ENCODE assay signal across 1 cellular context in the genomic region with DNA sequence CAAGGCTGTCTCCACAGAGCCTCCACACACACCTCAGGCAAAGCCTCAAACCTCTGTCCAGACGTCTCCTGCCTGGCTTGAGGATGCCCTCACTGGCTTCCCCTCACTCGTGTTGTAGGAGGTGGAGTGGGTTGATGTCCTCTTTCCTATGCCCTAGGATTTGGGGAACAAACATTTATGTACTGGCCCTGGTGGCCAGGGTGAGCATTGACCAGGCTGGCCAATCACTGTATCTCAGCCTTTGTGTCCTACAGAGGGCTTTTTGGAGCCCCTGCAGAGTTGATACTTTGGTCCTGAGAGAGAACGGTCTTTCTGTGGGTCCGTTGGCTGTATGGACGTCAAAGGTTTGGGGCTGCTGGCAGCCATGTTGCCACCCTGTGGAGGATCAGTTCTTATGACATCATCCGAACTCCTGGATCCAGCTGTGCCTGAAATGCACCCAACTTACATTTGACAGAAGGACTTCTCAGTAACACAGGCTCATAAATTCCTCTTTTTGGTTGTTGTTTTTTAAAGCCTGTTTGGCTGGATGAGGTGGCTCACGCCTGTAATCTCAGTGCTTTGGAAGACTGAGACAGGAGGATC.
TF ChIP-seq lines count a peak whose summit lies in the region.

No MANE protein-coding gene starts in this region.

TF ChIP-seq in HCT116, 20 proteins besides CTCF, POLR2A, EP300 and RAD21:
- TF ChIP-seq, protein P1, sequence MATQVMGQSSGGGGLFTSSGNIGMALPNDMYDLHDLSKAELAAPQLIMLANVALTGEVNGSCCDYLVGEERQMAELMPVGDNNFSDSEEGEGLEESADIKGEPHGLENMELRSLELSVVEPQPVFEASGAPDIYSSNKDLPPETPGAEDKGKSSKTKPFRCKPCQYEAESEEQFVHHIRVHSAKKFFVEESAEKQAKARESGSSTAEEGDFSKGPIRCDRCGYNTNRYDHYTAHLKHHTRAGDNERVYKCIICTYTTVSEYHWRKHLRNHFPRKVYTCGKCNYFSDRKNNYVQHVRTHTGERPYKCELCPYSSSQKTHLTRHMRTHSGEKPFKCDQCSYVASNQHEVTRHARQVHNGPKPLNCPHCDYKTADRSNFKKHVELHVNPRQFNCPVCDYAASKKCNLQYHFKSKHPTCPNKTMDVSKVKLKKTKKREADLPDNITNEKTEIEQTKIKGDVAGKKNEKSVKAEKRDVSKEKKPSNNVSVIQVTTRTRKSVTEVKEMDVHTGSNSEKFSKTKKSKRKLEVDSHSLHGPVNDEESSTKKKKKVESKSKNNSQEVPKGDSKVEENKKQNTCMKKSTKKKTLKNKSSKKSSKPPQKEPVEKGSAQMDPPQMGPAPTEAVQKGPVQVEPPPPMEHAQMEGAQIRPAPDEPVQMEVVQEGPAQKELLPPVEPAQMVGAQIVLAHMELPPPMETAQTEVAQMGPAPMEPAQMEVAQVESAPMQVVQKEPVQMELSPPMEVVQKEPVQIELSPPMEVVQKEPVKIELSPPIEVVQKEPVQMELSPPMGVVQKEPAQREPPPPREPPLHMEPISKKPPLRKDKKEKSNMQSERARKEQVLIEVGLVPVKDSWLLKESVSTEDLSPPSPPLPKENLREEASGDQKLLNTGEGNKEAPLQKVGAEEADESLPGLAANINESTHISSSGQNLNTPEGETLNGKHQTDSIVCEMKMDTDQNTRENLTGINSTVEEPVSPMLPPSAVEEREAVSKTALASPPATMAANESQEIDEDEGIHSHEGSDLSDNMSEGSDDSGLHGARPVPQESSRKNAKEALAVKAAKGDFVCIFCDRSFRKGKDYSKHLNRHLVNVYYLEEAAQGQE (IDR thresholded peaks at IDR 0.05; ENCODE audit: low read depth): no peak
- no peak for TF ChIP-seq CEBPB (IDR thresholded peaks at IDR 0.05; ENCODE audit: low read depth)
- TF ChIP-seq YY1 (IDR thresholded peaks at IDR 0.05; ENCODE audit: extremely low read depth, insufficient replicate concordance, low read depth, low read length): no peak
- TF ChIP-seq SIN3A (IDR thresholded peaks at IDR 0.05; ENCODE audit: low read depth): no peak
- TF ChIP-seq SP1 (IDR thresholded peaks at IDR 0.05; ENCODE audit: low read depth): no peak
- TF ChIP-seq ZNF274 (IDR thresholded peaks at IDR 0.05; ENCODE audit: low read depth, low read length): no peak
- TF ChIP-seq SRF (IDR thresholded peaks at IDR 0.05; ENCODE audit: low read depth): no peak
- no peak for TF ChIP-seq EZH2phosphoT487 (IDR thresholded peaks at IDR 0.05; ENCODE audit: borderline replicate concordance)
- no peak for TF ChIP-seq ZFX (IDR thresholded peaks at IDR 0.05)
- no peak for TF ChIP-seq ELF1 (IDR thresholded peaks at IDR 0.05; ENCODE audit: borderline replicate concordance, low read depth)
- TF ChIP-seq, protein P2, sequence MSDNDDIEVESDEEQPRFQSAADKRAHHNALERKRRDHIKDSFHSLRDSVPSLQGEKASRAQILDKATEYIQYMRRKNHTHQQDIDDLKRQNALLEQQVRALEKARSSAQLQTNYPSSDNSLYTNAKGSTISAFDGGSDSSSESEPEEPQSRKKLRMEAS (IDR thresholded peaks at IDR 0.05): no peak
- no peak for TF ChIP-seq EZH2 (IDR thresholded peaks at IDR 0.05)
- no peak for TF ChIP-seq EGR1 (IDR thresholded peaks at IDR 0.05; ENCODE audit: low read depth)
- no peak for TF ChIP-seq CBX3 (IDR thresholded peaks at IDR 0.05; ENCODE audit: low read depth)
- TF ChIP-seq, protein P3, sequence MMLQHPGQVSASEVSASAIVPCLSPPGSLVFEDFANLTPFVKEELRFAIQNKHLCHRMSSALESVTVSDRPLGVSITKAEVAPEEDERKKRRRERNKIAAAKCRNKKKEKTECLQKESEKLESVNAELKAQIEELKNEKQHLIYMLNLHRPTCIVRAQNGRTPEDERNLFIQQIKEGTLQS (IDR thresholded peaks at IDR 0.05): no peak
- TF ChIP-seq FOSL1 (IDR thresholded peaks at IDR 0.05; ENCODE audit: low read depth): no peak
- TF ChIP-seq TCF7L2 (IDR thresholded peaks at IDR 0.05; ENCODE audit: borderline replicate concordance, extremely low read depth, insufficient read depth, insufficient read length): no peak
- no peak for TF ChIP-seq JUND (IDR thresholded peaks at IDR 0.05)
- TF ChIP-seq POLR2AphosphoS5 (IDR thresholded peaks at IDR 0.05; ENCODE audit: low read depth, low read length): no peak
- TF ChIP-seq, protein P4, sequence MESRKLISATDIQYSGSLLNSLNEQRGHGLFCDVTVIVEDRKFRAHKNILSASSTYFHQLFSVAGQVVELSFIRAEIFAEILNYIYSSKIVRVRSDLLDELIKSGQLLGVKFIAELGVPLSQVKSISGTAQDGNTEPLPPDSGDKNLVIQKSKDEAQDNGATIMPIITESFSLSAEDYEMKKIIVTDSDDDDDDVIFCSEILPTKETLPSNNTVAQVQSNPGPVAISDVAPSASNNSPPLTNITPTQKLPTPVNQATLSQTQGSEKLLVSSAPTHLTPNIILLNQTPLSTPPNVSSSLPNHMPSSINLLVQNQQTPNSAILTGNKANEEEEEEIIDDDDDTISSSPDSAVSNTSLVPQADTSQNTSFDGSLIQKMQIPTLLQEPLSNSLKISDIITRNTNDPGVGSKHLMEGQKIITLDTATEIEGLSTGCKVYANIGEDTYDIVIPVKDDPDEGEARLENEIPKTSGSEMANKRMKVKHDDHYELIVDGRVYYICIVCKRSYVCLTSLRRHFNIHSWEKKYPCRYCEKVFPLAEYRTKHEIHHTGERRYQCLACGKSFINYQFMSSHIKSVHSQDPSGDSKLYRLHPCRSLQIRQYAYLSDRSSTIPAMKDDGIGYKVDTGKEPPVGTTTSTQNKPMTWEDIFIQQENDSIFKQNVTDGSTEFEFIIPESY (IDR thresholded peaks at IDR 0.05; ENCODE audit: extremely low read depth, insufficient replicate concordance, low read length): no peak
